In genomic region chr1:233440952-233441401, GRCh38 we compare ENCODE assay signal across 8 cellular contexts.
DNase-seq lines count a peak whose midpoint lies in the region; ATAC-seq and TF ChIP-seq lines count a peak whose summit lies in the region.

No MANE protein-coding gene starts in this region.

- no TSS peak for BruUV-seq in A673 (replicated peaks; lab: Mats Ljungman, UMichigan)

- H3K4me1 Mint-ChIP-seq in endothelial cell (ENCODE audit: unreplicated experiment): no peaks in the 10 kb centered on the region
- no peaks in the 10 kb centered on the region for H3K4me1 Mint-ChIP-seq in activated T-helper 17 cell treated with anti-CD3 and anti-CD28 coated beads, Interleukin-2, amount 50 U/mL, for 72 hours

- H2BK120ac ChIP-seq in mesendoderm (ENCODE audit: low read depth, low read length): no peak overlapping the region

- no peak overlapping the region for H3K4me3 Mint-ChIP-seq in endothelial cell (ENCODE audit: unreplicated experiment)
- H3K4me3 Mint-ChIP-seq in activated T-helper 17 cell treated with anti-CD3 and anti-CD28 coated beads, Interleukin-2, amount 50 U/mL, for 72 hours: no peak overlapping the region

- peak overlapping the region; percentile 76 for H2AFZ ChIP-seq in KMS-11 (ENCODE audit: low read depth)

- no peak overlapping the region for H3K18ac ChIP-seq in mesendoderm (ENCODE audit: low read length)

- no CpG with 5 or more reads among the region's 9 CpGs for WGBS in mesendoderm (ENCODE audit: extremely low coverage, insufficient coverage, low lambda C conversion rate)

- H3K27ac Mint-ChIP-seq in endothelial cell (ENCODE audit: unreplicated experiment): no peak overlapping the region
- no peak overlapping the region for H3K27ac Mint-ChIP-seq in activated T-helper 17 cell treated with anti-CD3 and anti-CD28 coated beads, Interleukin-2, amount 50 U/mL, for 72 hours

- H3K27me3 Mint-ChIP-seq in endothelial cell (ENCODE audit: unreplicated experiment): no peaks in the 10 kb centered on the region
- peaks cover 14% of the 10 kb centered on the region for H3K27me3 Mint-ChIP-seq in activated T-helper 17 cell treated with anti-CD3 and anti-CD28 coated beads, Interleukin-2, amount 50 U/mL, for 72 hours

- H3K4ac ChIP-seq in mesendoderm (ENCODE audit: low read depth, low read length): no peak overlapping the region

- no peaks in the 10 kb centered on the region for H3K9me3 Mint-ChIP-seq in endothelial cell (ENCODE audit: unreplicated experiment)
- no peaks in the 10 kb centered on the region for H3K9me3 Mint-ChIP-seq in activated T-helper 17 cell treated with anti-CD3 and anti-CD28 coated beads, Interleukin-2, amount 50 U/mL, for 72 hours

- H3K36me3 ChIP-seq in A673 (ENCODE audit: insufficient read depth, low read length, poor library complexity, severe bottlenecking) (no peaks in the 10 kb centered on the region), KMS-11 (ENCODE audit: insufficient read depth) (no peaks in the 10 kb centered on the region), mesendoderm (ENCODE audit: control insufficient read depth, insufficient read depth, low read length) (no peaks in the 10 kb centered on the region)

- intact Hi-C loops in A673 (cut with micrococcal nuclease; ENCODE audit: unreplicated experiment): loop anchor here (1.0 to 2.0 kb wide), 2 partner anchors 350 to 623 kb away; no protein-coding TSS in a partner anchor

- no peak overlapping the region for H4K5ac ChIP-seq in mesendoderm (ENCODE audit: low read length)

- no peak for ATAC-seq in activated T-helper 17 cell treated with anti-CD3 and anti-CD28 coated beads, Interleukin-2, amount 50 U/mL, for 72 hours (replicated peaks)

- H2AK5ac ChIP-seq in mesendoderm (ENCODE audit: low read length): no peak overlapping the region

- peak overlapping the region; percentile 79 for H3K56ac ChIP-seq in mesendoderm (ENCODE audit: low read length)

- H3K36me3 Mint-ChIP-seq in endothelial cell (ENCODE audit: low read depth, unreplicated experiment): peaks cover 4% of the 10 kb centered on the region
- H3K36me3 Mint-ChIP-seq in activated T-helper 17 cell treated with anti-CD3 and anti-CD28 coated beads, Interleukin-2, amount 50 U/mL, for 72 hours (ENCODE audit: low read depth): no peaks in the 10 kb centered on the region

- no peak overlapping the region for H3K23ac ChIP-seq in mesendoderm (ENCODE audit: low read length)

- H2BK5ac ChIP-seq in mesendoderm (ENCODE audit: low read length): no peak overlapping the region

- H3K4me3 ChIP-seq in A673 (ENCODE audit: low read depth, low read length, poor library complexity, severe bottlenecking) (no peak overlapping the region), KMS-11 (IDR thresholded peaks at IDR 0.05; ENCODE audit: insufficient read depth, low read depth, low read length) (no peak overlapping the region), mesendoderm (ENCODE audit: low read length) (no peak overlapping the region)

- H3K4me2 ChIP-seq in KMS-11 (peak overlapping the region; percentile 19; the same call in 1 of the 2 replicates), mesendoderm (ENCODE audit: low read length) (no peak overlapping the region)

- H4K20me1 ChIP-seq in KMS-11 (ENCODE audit: insufficient read depth): no peaks in the 10 kb centered on the region

- TF ChIP-seq CTCF in A673 (conservative IDR thresholded peaks at IDR 0.05; ENCODE audit: low read depth, low read length): peak; percentile 74
- TF ChIP-seq CTCF in GM10248 (IDR thresholded peaks at IDR 0.05; ENCODE audit: control extremely low read depth, extremely low read depth, low read depth, missing control alignments): peak; percentile 58
- TF ChIP-seq CTCF in KMS-11 (conservative IDR thresholded peaks at IDR 0.05; ENCODE audit: low read depth, low read length): peak; percentile 93
- peak; percentile 67 for TF ChIP-seq CTCF in endothelial cell (IDR thresholded peaks at IDR 0.05; ENCODE audit: unreplicated experiment)

- no peaks in the 10 kb centered on the region for H3K9me3 ChIP-seq in A673 (ENCODE audit: low read depth, low read length, poor library complexity, severe bottlenecking)

- H3K27ac ChIP-seq in A673 (ENCODE audit: low read depth, low read length, poor library complexity, severe bottlenecking): no peak overlapping the region
- no peak overlapping the region for H3K27ac ChIP-seq in KMS-11
- H3K27ac ChIP-seq in mesendoderm (ENCODE audit: low read depth, low read length): no peak overlapping the region

- no peaks in the 10 kb centered on the region for H3K79me1 ChIP-seq in mesendoderm (ENCODE audit: low read length)

- H3K9ac ChIP-seq in KMS-11 (no peak overlapping the region), mesendoderm (ENCODE audit: low read length) (peak overlapping the region; percentile 36)

- CTCF ChIA-PET in A673 (lab: Charles Lee) (interaction anchor here (0.8 to 2.8 kb wide), 4 partner anchors 350 to 627 kb away, joined by 3 to 19 read pairs (median 10); no protein-coding TSS in a partner anchor), GM10248 (lab: Yijun Ruan, JAX) (interaction anchor here (0.6 to 5.6 kb wide), 77 partner anchors 9 to 886 kb away, joined by 3 to 65 read pairs (median 4); no protein-coding TSS in a partner anchor)

- H4K8ac ChIP-seq in mesendoderm (ENCODE audit: low read depth, low read length): no peak overlapping the region

- no peaks in the 10 kb centered on the region for H3K79me2 ChIP-seq in KMS-11 (ENCODE audit: insufficient read depth, low read depth)
- no peaks in the 10 kb centered on the region for H3K79me2 ChIP-seq in mesendoderm (ENCODE audit: control insufficient read depth, insufficient read depth, low read length)

- H3K4me1 ChIP-seq in A673 (ENCODE audit: insufficient read depth, low read length, poor library complexity, severe bottlenecking): no peaks in the 10 kb centered on the region
- H3K4me1 ChIP-seq in KMS-11 (ENCODE audit: low read depth, poor library complexity, severe bottlenecking): peaks cover 19% of the 10 kb centered on the region
- peaks cover 2% of the 10 kb centered on the region for H3K4me1 ChIP-seq in mesendoderm (ENCODE audit: control insufficient read depth, low read depth, low read length)

- H3K27me3 ChIP-seq in A673 (replicated peaks; ENCODE audit: insufficient read depth, low read depth, low read length, poor library complexity) (no peaks in the 10 kb centered on the region), KMS-11 (ENCODE audit: insufficient read depth, low read depth) (no peaks in the 10 kb centered on the region), mesendoderm (ENCODE audit: insufficient read depth, low read length, poor library complexity) (no peaks in the 10 kb centered on the region)

- POLR2A ChIA-PET in A673 (lab: Charles Lee; ENCODE audit: low non-redundant PET) (no interaction called here), GM10248 (lab: Yijun Ruan, JAX) (no interaction called here)

- H2BK15ac ChIP-seq in mesendoderm (replicated peaks; ENCODE audit: low read depth): no peak overlapping the region

- DNase-seq in A673 (ENCODE audit: low spot score) (peak; percentile 83), GM10248 (ENCODE audit: extremely low spot score) (peak; percentile 44), OCI-M1 (lab: John Stamatoyannopoulos, UW) (peak; percentile 89), endothelial cell (ENCODE audit: low spot score) (peak; percentile 31), mesendoderm (peak; percentile 92)
- DNase-seq in stimulated activated naive CD4-positive, alpha-beta T cell treated with Interleukin-2 at 50 U/mL for 16 hours (lab: John Stamatoyannopoulos, UW): no peak
